Comparison of ENCODE assay signal across 12 cellular contexts in genomic region chr16:20918486-20919239, GRCh38. TPM values are rescaled to one million over a fixed set of nuclear protein-coding genes. Genes with fewer than 3 reads are reported as not detected.
DNase-seq lines count a peak whose midpoint lies in the region; ATAC-seq, FAIRE-seq and TF ChIP-seq lines count a peak whose summit lies in the region.
"Had no signal": no experiment of that assay in that cellular context is flagged by ENCODE, and none has a peak within 500 bp of the region (broad histone marks: within the 10 kb centered on the region; RNA-seq: fewer than 3 reads in every experiment).

No MANE protein-coding gene starts in this region.

- no peaks in the 10 kb centered on the region for H4K20me1 ChIP-seq in HepG2 (ENCODE audit: insufficient read depth, low read length)

- TF ChIP-seq EP300 in HepG2 (IDR thresholded peaks at IDR 0.05; ENCODE audit: low read depth in 2 of 2, low read length in 2 of 2) (no peak), HepG2 (CRISPR knock-in tag; IDR thresholded peaks at IDR 0.05; ENCODE audit: borderline replicate concordance) (no peak)

- POLR2A ChIA-PET in MCF 10A (lab: Yijun Ruan, JAX) (interaction anchor here (0.6 to 0.7 kb wide), 3 partner anchors 29 to 87 kb away, joined by 3 to 4 read pairs (median 4); no protein-coding TSS in a partner anchor), HepG2 (lab: Yijun Ruan, JAX) (interaction anchor here (0.9 to 1.8 kb wide), 3 partner anchors 13 to 29 kb away, joined by 3 to 7 read pairs (median 3); partner anchors contain the start of genes DCUN1D3 and LYRM1)

- intact Hi-C loops in MCF 10A (cut with micrococcal nuclease), result no loop called here
- intact Hi-C loops in HepG2 (cut with micrococcal nuclease; ENCODE audit: unreplicated experiment), result no loop called here
- intact Hi-C loops in aorta (cut with DNase I), result loop anchor here in 1 of 2 donors (10.0 kb wide), 1 partner anchor 386 kb away; no protein-coding TSS in a partner anchor
- intact Hi-C loops in Calu3 (cut with micrococcal nuclease; ENCODE audit: unreplicated experiment), result no loop called here

- TF ChIP-seq RAD21 in HepG2 (CRISPR knock-in tag; IDR thresholded peaks at IDR 0.05), result no peak

- WGBS in HepG2 (ENCODE audit: low lambda C conversion rate), result 78% methylated on average over 4 of the region's 4 CpGs
- 61 to 68% methylated on average over 4 of the region's 4 CpGs for WGBS in aorta, 2 donors

- no peak for DNase-seq in activated T-cell treated with anti-CD3 and anti-CD28 coated beads, Interleukin-2, amount 50 U/mL, for 24 hours
- no peak for DNase-seq in activated T-cell treated with anti-CD3 and anti-CD28 coated beads, Interleukin-2, amount 50 U/mL, for 4 hours
- peak; percentile 77 for DNase-seq in MCF 10A (ENCODE audit: unreplicated experiment)
- no peak for DNase-seq in HepG2 (ENCODE audit: low spot score)
- DNase-seq in aorta, result peak in 1 of 2 donors; percentile 65
- no peak for DNase-seq in Calu3
- no peak for DNase-seq in BE2C
- no peak for DNase-seq in glomerular visceral epithelial cell (ENCODE audit: extremely low spot score)
- DNase-seq: activated CD4-positive, alpha-beta T cell treated with anti-CD3 and anti-CD28 coated beads, Interleukin-2, amount 50 U/mL, for 1 hour; NCI-H226 had no signal

- TSS peak; percentile 55 for BruUV-seq in MCF 10A (replicated peaks; lab: Mats Ljungman, UMichigan)
- no TSS peak for BruUV-seq in HepG2 (replicated peaks; lab: Mats Ljungman, UMichigan)
- no TSS peak for BruUV-seq in Calu3 (replicated peaks; lab: Mats Ljungman, UMichigan)

- TF ChIP-seq POLR2A in HepG2 (IDR thresholded peaks at IDR 0.05; ENCODE audit: insufficient read depth in 1 of 2, low read depth in 2 of 2, low read length in 2 of 2), result no peak

- H3K27ac ChIP-seq in HepG2 (ENCODE audit: extremely low read length, insufficient read depth, low read length) (no peak overlapping the region), aorta (ENCODE audit: low read depth in 1 of 2, low read length in 2 of 2) (no peak overlapping the region)
- H3K27ac ChIP-seq: thyroid gland had no signal

- H3K9me3 Mint-ChIP-seq in activated T-cell treated with anti-CD3 and anti-CD28 coated beads, Interleukin-2, amount 50 U/mL, for 24 hours, result no peaks in the 10 kb centered on the region
- no peaks in the 10 kb centered on the region for H3K9me3 Mint-ChIP-seq in activated T-cell treated with anti-CD3 and anti-CD28 coated beads, Interleukin-2, amount 50 U/mL, for 4 hours
- no peaks in the 10 kb centered on the region for H3K9me3 Mint-ChIP-seq in MCF 10A (ENCODE audit: unreplicated experiment)
- no peaks in the 10 kb centered on the region for H3K9me3 Mint-ChIP-seq in Calu3 (ENCODE audit: low read depth, unreplicated experiment)

- CTCF ChIA-PET in MCF 10A (lab: Yijun Ruan, JAX), result interaction anchor here (0.6 to 3.3 kb wide), 3 partner anchors 26 to 69 kb away, joined by 3 to 15 read pairs (median 5); no protein-coding TSS in a partner anchor
- CTCF ChIA-PET in HepG2 (lab: Yijun Ruan, JAX; ENCODE audit: low intra/inter-chr PET ratio, low total read pairs), result no interaction called here
- CTCF ChIA-PET in Calu3 (lab: Charles Lee), result no interaction called here

- no peak for ATAC-seq in activated T-cell treated with anti-CD3 and anti-CD28 coated beads, Interleukin-2, amount 50 U/mL, for 4 hours
- ATAC-seq in HepG2 (peak; percentile 47; the same call in 2 of the 3 replicates), aorta (ENCODE audit: low FRiP score) (peak; percentile 27)

- no peaks in the 10 kb centered on the region for H3K79me2 ChIP-seq in HepG2 (ENCODE audit: insufficient read depth, low read length)

- peak overlapping the region; percentile 20 for H3K27ac Mint-ChIP-seq in activated T-cell treated with anti-CD3 and anti-CD28 coated beads, Interleukin-2, amount 50 U/mL, for 24 hours
- peak overlapping the region; percentile 70 for H3K27ac Mint-ChIP-seq in MCF 10A (ENCODE audit: low read depth, unreplicated experiment)
- no peak overlapping the region for H3K27ac Mint-ChIP-seq in Calu3 (ENCODE audit: unreplicated experiment)

- no peak overlapping the region for H3K4me3 ChIP-seq in HepG2 (replicated peaks in 1 of 3; ENCODE audit: insufficient read depth in 1 of 3, low read depth in 2 of 3, low read length in 3 of 3)
- no peak overlapping the region for H3K4me3 ChIP-seq in aorta (ENCODE audit: low read length in 2 of 2)
- no peak overlapping the region for H3K4me3 ChIP-seq in BE2C (ENCODE audit: low read depth, low read length)
- H3K4me3 ChIP-seq: breast epithelium, thyroid gland had no signal

- H3K27me3 ChIP-seq in HepG2 (ENCODE audit: control insufficient read depth in 1 of 2, insufficient read depth in 2 of 2, low read length in 2 of 2) (no peaks in the 10 kb centered on the region), aorta (ENCODE audit: control insufficient read depth in 1 of 2, insufficient read depth in 2 of 2, low read length in 1 of 2) (no peaks in the 10 kb centered on the region), BE2C (no peaks in the 10 kb centered on the region)
- H3K27me3 ChIP-seq: breast epithelium, thyroid gland had no signal

- H3K9me3 ChIP-seq in HepG2 (ENCODE audit: low read length) (no peaks in the 10 kb centered on the region), aorta (ENCODE audit: control insufficient read depth, low read length) (no peaks in the 10 kb centered on the region), BE2C (no peaks in the 10 kb centered on the region)
- H3K9me3 ChIP-seq: breast epithelium, thyroid gland had no signal

- TF ChIP-seq CTCF in MCF 10A (IDR thresholded peaks at IDR 0.05; ENCODE audit: unreplicated experiment), result no peak
- no peak for TF ChIP-seq CTCF in HepG2 (CRISPR knock-in tag; IDR thresholded peaks at IDR 0.05)
- no peak for TF ChIP-seq CTCF in Calu3 (IDR thresholded peaks at IDR 0.05; ENCODE audit: unreplicated experiment)
- TF ChIP-seq CTCF in BE2C (IDR thresholded peaks at IDR 0.05; ENCODE audit: low read depth, low read length), result no peak

- no peak for FAIRE-seq in HepG2 (lab: Jason Lieb, UNC)

- H3K27me3 Mint-ChIP-seq in activated T-cell treated with anti-CD3 and anti-CD28 coated beads, Interleukin-2, amount 50 U/mL, for 24 hours, result no peaks in the 10 kb centered on the region
- H3K27me3 Mint-ChIP-seq in activated T-cell treated with anti-CD3 and anti-CD28 coated beads, Interleukin-2, amount 50 U/mL, for 4 hours (ENCODE audit: low read depth), result no peaks in the 10 kb centered on the region
- H3K27me3 Mint-ChIP-seq in MCF 10A (ENCODE audit: insufficient read depth, unreplicated experiment) (no peaks in the 10 kb centered on the region), Calu3 (ENCODE audit: unreplicated experiment) (no peaks in the 10 kb centered on the region)

- peaks cover 56% of the 10 kb centered on the region for H3K36me3 Mint-ChIP-seq in activated T-cell treated with anti-CD3 and anti-CD28 coated beads, Interleukin-2, amount 50 U/mL, for 24 hours (ENCODE audit: low read depth)
- H3K36me3 Mint-ChIP-seq in activated T-cell treated with anti-CD3 and anti-CD28 coated beads, Interleukin-2, amount 50 U/mL, for 4 hours (ENCODE audit: insufficient read depth), result peaks cover 20% of the 10 kb centered on the region
- peaks cover 22% of the 10 kb centered on the region for H3K36me3 Mint-ChIP-seq in MCF 10A (ENCODE audit: insufficient read depth, unreplicated experiment)
- peaks cover 2% of the 10 kb centered on the region for H3K36me3 Mint-ChIP-seq in Calu3 (ENCODE audit: insufficient read depth, unreplicated experiment)

- peaks cover 14% of the 10 kb centered on the region for H3K4me1 Mint-ChIP-seq in activated T-cell treated with anti-CD3 and anti-CD28 coated beads, Interleukin-2, amount 50 U/mL, for 24 hours (ENCODE audit: low read depth)
- peaks cover 1% of the 10 kb centered on the region for H3K4me1 Mint-ChIP-seq in activated T-cell treated with anti-CD3 and anti-CD28 coated beads, Interleukin-2, amount 50 U/mL, for 4 hours (ENCODE audit: low read depth)
- H3K4me1 Mint-ChIP-seq in MCF 10A (ENCODE audit: insufficient read depth, unreplicated experiment) (peaks cover 24% of the 10 kb centered on the region), Calu3 (ENCODE audit: low read depth, unreplicated experiment) (peaks cover 3% of the 10 kb centered on the region)

- H3K4me3 Mint-ChIP-seq in activated T-cell treated with anti-CD3 and anti-CD28 coated beads, Interleukin-2, amount 50 U/mL, for 24 hours, result no peak overlapping the region
- no peak overlapping the region for H3K4me3 Mint-ChIP-seq in activated T-cell treated with anti-CD3 and anti-CD28 coated beads, Interleukin-2, amount 50 U/mL, for 4 hours
- H3K4me3 Mint-ChIP-seq in MCF 10A (ENCODE audit: unreplicated experiment) (no peak overlapping the region), Calu3 (ENCODE audit: low read depth, unreplicated experiment) (no peak overlapping the region)

- H2AFZ ChIP-seq in HepG2 (ENCODE audit: low read length), result no peak overlapping the region

- H3K4me2 ChIP-seq in HepG2 (ENCODE audit: low read depth, low read length), result no peak overlapping the region

- H3K4me1 ChIP-seq in HepG2 (ENCODE audit: insufficient read depth, low read length), result peaks cover 18% of the 10 kb centered on the region
- no peaks in the 10 kb centered on the region for H3K4me1 ChIP-seq in aorta (ENCODE audit: control insufficient read depth in 1 of 2, insufficient read depth in 2 of 2, low read length in 2 of 2)
- H3K4me1 ChIP-seq in BE2C, result 0 out of 2 replicates have a peak, but pooled peaks cover 4% of the 10 kb centered on the region
- H3K4me1 ChIP-seq: breast epithelium had no signal

- no peak overlapping the region for H3K9ac ChIP-seq in HepG2 (ENCODE audit: insufficient read depth, low read depth, low read length)

- H3K36me3 ChIP-seq in HepG2 (replicated peaks in 1 of 2; ENCODE audit: control insufficient read depth in 1 of 2, insufficient read depth in 2 of 2, low read length in 2 of 2) (peaks cover 17 to 36% of the 10 kb centered on the region in 2 experiments), aorta (ENCODE audit: control insufficient read depth in 1 of 2, insufficient read depth in 2 of 2, low read length in 1 of 2) (peaks cover 0 to 2% of the 10 kb centered on the region in 2 donors), BE2C (no peaks in the 10 kb centered on the region)
- H3K36me3 ChIP-seq: breast epithelium, thyroid gland had no signal

- in situ Hi-C loops in HepG2 (cut with HindIII; ENCODE audit: extremely low pct_ligation_motif_present, low pct_unique_long_range_greater_than_20kb), result no loop called here

RNA-seq across cellular contexts. Expression of gene LYRM1, which starts 18.1 kb away (rescaled TPM):
- total RNA-seq in activated T-cell treated with anti-CD3 and anti-CD28 coated beads, Interleukin-2, amount 50 U/mL, for 4 hours, result 10 to 100 TPM; 16.0 to 18.2 (median 16.4) TPM
- total RNA-seq in MCF 10A (2022) (67.3 and 92.8 TPM in 2 replicates), HepG2 (2016; rRNA removed; fragmentation: Illumina TruSeq; extraction: Trizol) (82.6 and 106 TPM in 2 replicates), aorta (10 to 100 TPM; 18.1 to 24.3 TPM), Calu3 (2022) (33.4 and 36.5 TPM in 2 replicates)
- 95.5 and 110 TPM in 2 replicates for total RNA-seq in HepG2 (2016; cell fraction: cytosol; rRNA removed; fragmentation: Illumina TruSeq; extraction: Trizol; ENCODE audit: low read depth)
- total RNA-seq in HepG2 (2016; cell fraction: insoluble cytoplasmic fraction; rRNA removed; fragmentation: Illumina TruSeq; extraction: Trizol), result 87.8 and 105 TPM in 2 replicates
- 174 and 185 TPM in 2 replicates for total RNA-seq in HepG2 (2016; cell fraction: membrane; rRNA removed; fragmentation: Illumina TruSeq; extraction: Trizol)
- 39.6 and 43.2 TPM in 2 replicates for total RNA-seq in HepG2 (2016; cell fraction: nucleus; rRNA removed; fragmentation: Illumina TruSeq; extraction: Trizol)
- polyA plus RNA-seq in HepG2 (2011; rRNA removed) (46.1 and 59.2 TPM in 2 replicates), aorta (10 to 100 TPM; 27.3 to 44.2 TPM)
- 37.9 and 54.1 TPM in 2 replicates for polyA plus RNA-seq in HepG2 (2011; cell fraction: cytosol; rRNA removed)
- 18.8 and 19.1 TPM in 2 replicates for polyA plus RNA-seq in HepG2 (2011; cell fraction: nucleus; rRNA removed)
- polyA plus RNA-seq in HepG2 (2012), result 51.6 and 58.6 TPM in 2 replicates
- 162 and 195 TPM in 2 replicates for polyA plus RNA-seq in HepG2 (2016; cell fraction: cytosol; fragmentation: Illumina TruSeq; extraction: Trizol; ENCODE audit: low read depth)
- polyA plus RNA-seq in HepG2 (2016; cell fraction: insoluble cytoplasmic fraction; fragmentation: Illumina TruSeq; extraction: Trizol; ENCODE audit: low read depth), result 151 and 158 TPM in 2 replicates
- polyA plus RNA-seq in HepG2 (2016; cell fraction: membrane; fragmentation: Illumina TruSeq; extraction: Trizol; ENCODE audit: low read depth), result 245 TPM in 2 replicates
- 81.9 and 88.0 TPM in 2 replicates for polyA plus RNA-seq in HepG2 (2016; cell fraction: nucleus; fragmentation: Illumina TruSeq; extraction: Trizol; ENCODE audit: insufficient read depth, low read depth)
- 6.1 and 16.0 TPM in 2 replicates for polyA minus RNA-seq in HepG2 (2011; rRNA and poly(A)+ RNA removed; ENCODE audit: low replicate concordance)
- polyA minus RNA-seq in HepG2 (2011; cell fraction: cytosol; rRNA and poly(A)+ RNA removed), result 23.7 and 24.1 TPM in 2 replicates
- polyA minus RNA-seq in HepG2 (2011; cell fraction: nucleus; rRNA and poly(A)+ RNA removed), result 16.4 and 21.4 TPM in 2 replicates
- polyA plus RNA-seq in BE2C (2012; ENCODE audit: insufficient read depth, insufficient read length, low read depth), result 17.4 TPM

RNA-seq across cellular contexts. Expression of gene DCUN1D3, which starts 18.5 kb away (rescaled TPM):
- total RNA-seq in activated T-cell treated with anti-CD3 and anti-CD28 coated beads, Interleukin-2, amount 50 U/mL, for 4 hours, result 1 to 10 TPM; 5.8 to 7.5 (median 7.3) TPM
- total RNA-seq in MCF 10A (2022) (31.0 and 31.7 TPM in 2 replicates), HepG2 (2016; rRNA removed; fragmentation: Illumina TruSeq; extraction: Trizol) (19.3 and 26.1 TPM in 2 replicates), aorta (10 to 100 TPM; 29.5 to 54.5 TPM), Calu3 (2022) (17.0 and 21.0 TPM in 2 replicates)
- total RNA-seq in HepG2 (2016; cell fraction: cytosol; rRNA removed; fragmentation: Illumina TruSeq; extraction: Trizol; ENCODE audit: low read depth), result 5.0 and 5.9 TPM in 2 replicates
- total RNA-seq in HepG2 (2016; cell fraction: insoluble cytoplasmic fraction; rRNA removed; fragmentation: Illumina TruSeq; extraction: Trizol), result 19.9 and 24.5 TPM in 2 replicates
- 16.0 and 17.0 TPM in 2 replicates for total RNA-seq in HepG2 (2016; cell fraction: membrane; rRNA removed; fragmentation: Illumina TruSeq; extraction: Trizol)
- total RNA-seq in HepG2 (2016; cell fraction: nucleus; rRNA removed; fragmentation: Illumina TruSeq; extraction: Trizol), result 14.7 and 15.1 TPM in 2 replicates
- polyA plus RNA-seq in HepG2 (2011; rRNA removed) (5.0 and 6.3 TPM in 2 replicates), aorta (1 to 10 TPM; 3.9 to 4.1 TPM)
- polyA plus RNA-seq in HepG2 (2011; cell fraction: cytosol; rRNA removed), result 3.9 and 4.7 TPM in 2 replicates
- polyA plus RNA-seq in HepG2 (2011; cell fraction: nucleus; rRNA removed), result 12.3 and 12.9 TPM in 2 replicates
- polyA plus RNA-seq in HepG2 (2012), result 5.8 and 5.9 TPM in 2 replicates
- polyA plus RNA-seq in HepG2 (2016; cell fraction: cytosol; fragmentation: Illumina TruSeq; extraction: Trizol; ENCODE audit: low read depth), result 0.90 and 1.3 TPM in 2 replicates
- 10.0 and 11.9 TPM in 2 replicates for polyA plus RNA-seq in HepG2 (2016; cell fraction: insoluble cytoplasmic fraction; fragmentation: Illumina TruSeq; extraction: Trizol; ENCODE audit: low read depth)
- 4.5 and 5.0 TPM in 2 replicates for polyA plus RNA-seq in HepG2 (2016; cell fraction: membrane; fragmentation: Illumina TruSeq; extraction: Trizol; ENCODE audit: low read depth)
- 19.3 and 20.7 TPM in 2 replicates for polyA plus RNA-seq in HepG2 (2016; cell fraction: nucleus; fragmentation: Illumina TruSeq; extraction: Trizol; ENCODE audit: insufficient read depth, low read depth)
- polyA minus RNA-seq in HepG2 (2011; rRNA and poly(A)+ RNA removed; ENCODE audit: low replicate concordance), result 4.9 and 13.7 TPM in 2 replicates
- 9.6 and 11.5 TPM in 2 replicates for polyA minus RNA-seq in HepG2 (2011; cell fraction: cytosol; rRNA and poly(A)+ RNA removed)
- polyA minus RNA-seq in HepG2 (2011; cell fraction: nucleus; rRNA and poly(A)+ RNA removed), result 39.1 and 40.5 TPM in 2 replicates
- polyA plus RNA-seq in BE2C (2012; ENCODE audit: insufficient read depth, insufficient read length, low read depth), result 7.5 TPM

Comparison
In these comparisons a context has a peak if more than half of its experiments do, and no peak if none do; other contexts are left out.
1. ATAC-seq: peak in HepG2 (single experiment) and aorta (single experiment); none in activated T-cell treated with anti-CD3 and anti-CD28 coated beads, Interleukin-2, amount 50 U/mL, for 4 hours (0 of 2).